ENCODE assay signal across 19 cellular contexts in the genomic region with DNA sequence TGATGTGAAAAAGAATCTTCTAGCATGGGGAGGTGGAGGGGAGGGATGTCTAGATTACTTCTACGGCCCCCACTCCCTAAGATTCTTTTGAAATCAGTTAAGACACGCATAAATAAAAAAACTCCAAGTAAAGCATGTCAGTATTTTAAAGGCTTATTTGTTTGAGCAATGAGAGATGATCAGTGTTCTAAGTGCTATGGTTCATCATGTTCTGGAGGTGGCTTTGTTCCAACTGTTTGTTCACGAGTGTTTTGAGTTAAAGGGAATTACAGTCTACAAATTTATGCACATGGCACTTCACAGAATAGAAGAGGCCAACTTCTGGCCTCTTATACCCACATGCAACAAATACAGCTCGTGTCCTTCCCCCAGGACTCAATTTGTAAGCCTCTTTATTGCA.
DNase-seq lines count a peak whose midpoint lies in the region; ATAC-seq, FAIRE-seq and TF ChIP-seq lines count a peak whose summit lies in the region.
"Had no signal": no experiment of that assay in that cellular context is flagged by ENCODE, and none has a peak within 500 bp of the region (broad histone marks: within the 10 kb centered on the region; RNA-seq: fewer than 3 reads in every experiment).

No MANE protein-coding gene starts in this region.

- H3K9me3 Mint-ChIP-seq in natural killer cell: no peaks in the 10 kb centered on the region
- H3K9me3 Mint-ChIP-seq: endodermal cell; T-helper 2 cell treated with Interferon-gamma antibody and Interleukin-4, amounts not matched to agents 5 μg/mL and 100 μg/mL, for 36 hours; WTC11 had no signal

- H3K4me1 Mint-ChIP-seq in natural killer cell: peaks cover 63 to 70% of the 10 kb centered on the region in 2 donors

- ATAC-seq in natural killer cell (no peak), GM18502 (IDR thresholded peaks at IDR 0.05; ENCODE audit: poor library complexity, unreplicated experiment) (no peak)
- ATAC-seq: WTC11 had no signal

- POLR2A ChIA-PET in GM10248 (lab: Yijun Ruan, JAX): no interaction called here

- peak; percentile 98 for FAIRE-seq in TTC549 (lab: Jason Lieb, UNC)
- FAIRE-seq: H54 had no signal

- H3K4me3 Mint-ChIP-seq in natural killer cell: peak overlapping the region; percentile 60
- H3K4me3 Mint-ChIP-seq: activated naive CD8-positive, alpha-beta T cell treated with anti-CD3 and anti-CD28 coated beads, Interleukin-2, amount 10 ng/mL, durations not matched to agents 7 days and 5 days; endodermal cell; T-helper 2 cell treated with Interferon-gamma antibody and Interleukin-4, amounts not matched to agents 5 μg/mL and 100 μg/mL, for 36 hours; WTC11 had no signal

- H3K27ac Mint-ChIP-seq in natural killer cell: peak overlapping the region; percentile 89 to 97
- H3K27ac Mint-ChIP-seq: endodermal cell; T-helper 2 cell treated with Interferon-gamma antibody and Interleukin-4, amounts not matched to agents 5 μg/mL and 100 μg/mL, for 36 hours had no signal

- DNase-seq in DMS153 (lab: John Stamatoyannopoulos, UW) (peak; percentile 28), DMS153 treated with DMSO at 0.1 percent for 48 hours (lab: John Stamatoyannopoulos, UW; ENCODE audit: unreplicated experiment) (no peak), DMS79 treated with DMSO at 0.1 percent for 48 hours (lab: John Stamatoyannopoulos, UW) (peak; percentile 96), natural killer cell (no peak), GM19240 (ENCODE audit: insufficient read length, low spot score) (no peak), GM10248 (ENCODE audit: extremely low spot score) (no peak)
- DNase-seq: activated CD4-positive, alpha-beta T cell treated with anti-CD3 and anti-CD28 coated beads, Interleukin-2, amount 50 U/mL, for 48 hours; activated CD8-positive, alpha-beta memory T cell treated with anti-CD3 and anti-CD28 coated beads, Interleukin-2, amount 50 U/mL, for 48 hours; activated naive CD8-positive, alpha-beta T cell treated with anti-CD3 and anti-CD28 coated beads, Interleukin-2, amount 10 ng/mL, durations not matched to agents 7 days and 5 days; EL; endodermal cell; NCI-H446; stimulated activated CD4-positive, alpha-beta T cell treated with anti-CD3 and anti-CD28 coated beads, Interleukin-4, amount 100 ng/mL, for 1 hour; stimulated activated naive CD4-positive, alpha-beta T cell treated with Interleukin-2 at 50 U/mL for 16 hours had no signal

- H3K27me3 Mint-ChIP-seq in natural killer cell (ENCODE audit: low read depth in 2 of 2): peaks cover 0 to 5% of the 10 kb centered on the region in 2 donors
- H3K27me3 Mint-ChIP-seq: activated naive CD8-positive, alpha-beta T cell treated with anti-CD3 and anti-CD28 coated beads, Interleukin-2, amount 10 ng/mL, durations not matched to agents 7 days and 5 days had no signal

- no peak for TF ChIP-seq CTCF in natural killer cell (IDR thresholded peaks at IDR 0.05)
- no peak for TF ChIP-seq CTCF in GM10248 (IDR thresholded peaks at IDR 0.05; ENCODE audit: control extremely low read depth, extremely low read depth, low read depth, missing control alignments)

- no peaks in the 10 kb centered on the region for H3K36me3 Mint-ChIP-seq in natural killer cell
- H3K36me3 Mint-ChIP-seq: WTC11 had no signal

- CTCF ChIA-PET in GM10248 (lab: Yijun Ruan, JAX): no interaction called here

- intact Hi-C loops in natural killer cell (cut with micrococcal nuclease): loop anchor here (5.0 kb wide), 2 partner anchors 53 to 1553 kb away; partner anchors contain the start of gene SRSF5

Comparison
In these comparisons a context has a peak if more than half of its experiments do, and no peak if none do; other contexts are left out.
1. DNase-seq: peak in DMS153 (single experiment) and DMS79 treated with DMSO at 0.1 percent for 48 hours (single experiment); none in DMS153 treated with DMSO at 0.1 percent for 48 hours (single experiment), natural killer cell (single experiment), GM19240 (single experiment) and GM10248 (single experiment).